Comparison of ENCODE assay signal across 17 cellular contexts in genomic region chr3:128425846-128426127, GRCh38. TPM values are rescaled to one million over a fixed set of nuclear protein-coding genes. Genes with fewer than 3 reads are reported as not detected.
DNase-seq lines count a peak whose midpoint lies in the region; ATAC-seq, FAIRE-seq and TF ChIP-seq lines count a peak whose summit lies in the region.
"Had no signal": no experiment of that assay in that cellular context is flagged by ENCODE, and none has a peak within 500 bp of the region (broad histone marks: within the 10 kb centered on the region; RNA-seq: fewer than 3 reads in every experiment).

No MANE protein-coding gene starts in this region.

- H3K79me2 ChIP-seq in GM23338 (replicated peaks; ENCODE audit: insufficient read depth), result no peaks in the 10 kb centered on the region
- no peaks in the 10 kb centered on the region for H3K79me2 ChIP-seq in MM.1S (ENCODE audit: low read length)
- H3K79me2 ChIP-seq in K562 (ENCODE audit: control insufficient read depth, insufficient read depth, low read length), result no peaks in the 10 kb centered on the region; the same call in 2 of the 3 replicates

- no peaks in the 10 kb centered on the region for H3K36me3 ChIP-seq in GM23338 (ENCODE audit: insufficient read depth)
- H3K36me3 ChIP-seq in MM.1S (replicated peaks; ENCODE audit: insufficient read depth, low read length), result no peaks in the 10 kb centered on the region
- no peaks in the 10 kb centered on the region for H3K36me3 ChIP-seq in K562 (ENCODE audit: control insufficient read depth, insufficient read depth, low read length)
- H3K36me3 ChIP-seq in neuronal stem cell (replicated peaks in 1 of 2; ENCODE audit: control insufficient read depth in 2 of 2, insufficient read depth in 2 of 2, low read length in 2 of 2), result no peaks in the 10 kb centered on the region
- H3K36me3 ChIP-seq: SJSA1 had no signal

- TF ChIP-seq EP300 in K562 (IDR thresholded peaks at IDR 0.05; ENCODE audit: low read length), result no peak

- no peak overlapping the region for H3K4ac ChIP-seq in neuronal stem cell (ENCODE audit: low read length)

- H2BK120ac ChIP-seq in neuronal stem cell (ENCODE audit: low read depth, low read length), result no peak overlapping the region

- peak overlapping the region; percentile 16 for H2AK5ac ChIP-seq in neuronal stem cell (ENCODE audit: low read depth, low read length)

- 54% methylated on average over 6 of the region's 8 CpGs for WGBS in K562 (ENCODE audit: insufficient coverage, low coverage, missing lambda C conversion rate)
- no CpG with 5 or more reads among the region's 8 CpGs for WGBS in neuronal stem cell (ENCODE audit: extremely low coverage in 2 of 2, insufficient read length in 2 of 2, insufficient replicate concordance in 1 of 2), 2 donors

- H3K4me3 ChIP-seq in GM23338, result 0 out of 2 replicates have a peak overlapping the region, but pooled peaks have one; percentile 51
- H3K4me3 ChIP-seq in MM.1S (ENCODE audit: low read length), result no peak overlapping the region
- no peak overlapping the region for H3K4me3 ChIP-seq in K562
- no peak overlapping the region for H3K4me3 ChIP-seq in neuronal stem cell (ENCODE audit: low read length in 2 of 2)
- H3K4me3 ChIP-seq: SJSA1 had no signal

- H2AFZ ChIP-seq in GM23338, result no peak overlapping the region
- no peak overlapping the region; the same call in 1 of the 2 replicates for H2AFZ ChIP-seq in MM.1S (ENCODE audit: low read length)
- peak overlapping the region; percentile 84 for H2AFZ ChIP-seq in K562 (ENCODE audit: low read depth, low read length)
- no peak overlapping the region for H2AFZ ChIP-seq in neuronal stem cell (ENCODE audit: low read length)

- H3K4me1 Mint-ChIP-seq in GM23338, result peaks cover 26% of the 10 kb centered on the region
- H3K4me1 Mint-ChIP-seq in activated naive CD8-positive, alpha-beta T cell treated with anti-CD3 and anti-CD28 coated beads, Interleukin-2, amount 50 U/mL, for 24 hours, result no peaks in the 10 kb centered on the region
- H3K4me1 Mint-ChIP-seq: T-helper 17 cell had no signal

- no peak overlapping the region for H3K4me3 Mint-ChIP-seq in GM23338
- H3K4me3 Mint-ChIP-seq in activated naive CD8-positive, alpha-beta T cell treated with anti-CD3 and anti-CD28 coated beads, Interleukin-2, amount 50 U/mL, for 24 hours, result no peak overlapping the region

- peaks cover 49% of the 10 kb centered on the region for H3K27me3 ChIP-seq in GM23338 (ENCODE audit: insufficient read depth)
- H3K27me3 ChIP-seq in MM.1S (replicated peaks; ENCODE audit: insufficient read depth, low read length), result peaks cover 12% of the 10 kb centered on the region
- no peaks in the 10 kb centered on the region for H3K27me3 ChIP-seq in K562 (ENCODE audit: control insufficient read depth in 2 of 2, insufficient read depth in 2 of 2, low read length in 2 of 2)
- peaks cover 3 to 86% (median 49%) of the 10 kb centered on the region in 3 experiments for H3K27me3 ChIP-seq in neuronal stem cell (ENCODE audit: control insufficient read depth in 3 of 3, insufficient read depth in 3 of 3, low read depth in 1 of 3, low read length in 3 of 3)
- H3K27me3 ChIP-seq: SJSA1 had no signal

- H3K9me3 Mint-ChIP-seq in GM23338, result no peaks in the 10 kb centered on the region
- H3K9me3 Mint-ChIP-seq in activated naive CD8-positive, alpha-beta T cell treated with anti-CD3 and anti-CD28 coated beads, Interleukin-2, amount 50 U/mL, for 24 hours, result no peaks in the 10 kb centered on the region

- H4K20me1 ChIP-seq in GM23338 (replicated peaks; ENCODE audit: insufficient read depth), result no peaks in the 10 kb centered on the region
- H4K20me1 ChIP-seq in MM.1S (ENCODE audit: insufficient read depth, low read length), result no peaks in the 10 kb centered on the region
- H4K20me1 ChIP-seq in K562 (replicated peaks; ENCODE audit: control insufficient read depth, insufficient read depth, low read length), result no peaks in the 10 kb centered on the region

- intact Hi-C loops in K562 (cut with micrococcal nuclease), result no loop called here

- H3K4me2 ChIP-seq in GM23338, result no peak overlapping the region; the same call in 1 of the 2 replicates
- H3K4me2 ChIP-seq in MM.1S (ENCODE audit: low read depth, low read length), result peak overlapping the region; percentile 48; the same call in 1 of the 2 replicates
- peak overlapping the region; percentile 68 for H3K4me2 ChIP-seq in K562 (ENCODE audit: insufficient read depth, low read length)
- no peak overlapping the region for H3K4me2 ChIP-seq in neuronal stem cell (ENCODE audit: insufficient read depth, low read length, poor library complexity, severe bottlenecking)

- POLR2A ChIA-PET in K562 (lab: Yijun Ruan, JAX), result no interaction called here

- ATAC-seq in GM23338, result no peak
- no peak for ATAC-seq in K562
- no peak for ATAC-seq in activated naive CD8-positive, alpha-beta T cell treated with anti-CD3 and anti-CD28 coated beads, Interleukin-2, amount 50 U/mL, for 24 hours

- peak overlapping the region; percentile 52 for H2BK15ac ChIP-seq in neuronal stem cell (ENCODE audit: low read length)

- no peak for FAIRE-seq in K562 (lab: Jason Lieb, UNC)
- FAIRE-seq: G401.6 had no signal

- no peaks in the 10 kb centered on the region for H3K9me2 ChIP-seq in GM23338 (ENCODE audit: insufficient read depth)
- H3K9me2 ChIP-seq in MM.1S (replicated peaks; ENCODE audit: insufficient read depth, low read length), result no peaks in the 10 kb centered on the region

- H3K27ac ChIP-seq in GM23338 (ENCODE audit: low read depth), result no peak overlapping the region
- no peak overlapping the region for H3K27ac ChIP-seq in MM.1S (ENCODE audit: low read length)
- H3K27ac ChIP-seq in K562 (ENCODE audit: extremely low read depth, low read depth, low read length), result peak overlapping the region; percentile 73; the same call in 2 of the 3 replicates
- no peak overlapping the region for H3K27ac ChIP-seq in neuronal stem cell (replicated peaks; ENCODE audit: low read length)
- H3K27ac ChIP-seq: SJSA1 had no signal

- no peak for TF ChIP-seq RAD21 in K562 (CRISPR knock-in tag; conservative IDR thresholded peaks at IDR 0.05 in 1 of 2, IDR thresholded peaks at IDR 0.05 in 1 of 2)

- no peaks in the 10 kb centered on the region for H3K36me3 Mint-ChIP-seq in GM23338 (ENCODE audit: low read depth)
- no peaks in the 10 kb centered on the region for H3K36me3 Mint-ChIP-seq in activated naive CD8-positive, alpha-beta T cell treated with anti-CD3 and anti-CD28 coated beads, Interleukin-2, amount 50 U/mL, for 24 hours (ENCODE audit: low read depth)

- H3K27ac Mint-ChIP-seq in GM23338, result no peak overlapping the region
- H3K27ac Mint-ChIP-seq in activated naive CD8-positive, alpha-beta T cell treated with anti-CD3 and anti-CD28 coated beads, Interleukin-2, amount 50 U/mL, for 24 hours, result no peak overlapping the region
- H3K27ac Mint-ChIP-seq: T-helper 17 cell had no signal

- H3K9ac ChIP-seq in MM.1S (ENCODE audit: low read length) (no peak overlapping the region), K562 (ENCODE audit: insufficient read depth in 1 of 2, low read depth in 2 of 2, low read length in 2 of 2) (peak overlapping the region; percentile 57 to 90; a peak in 3 of 4 replicates), neuronal stem cell (ENCODE audit: low read depth, low read length, poor library complexity) (no peak overlapping the region)

- H2BK5ac ChIP-seq in neuronal stem cell (ENCODE audit: low read length), result peak overlapping the region; percentile 8

- no peak for TF ChIP-seq POLR2A in K562 (conservative IDR thresholded peaks at IDR 0.05)

- H4K91ac ChIP-seq in neuronal stem cell (ENCODE audit: low read depth, low read length, poor library complexity), result no peak overlapping the region

- H3F3A ChIP-seq in GM23338 (replicated peaks; ENCODE audit: low read depth) (0 out of 2 replicates have a peak, but pooled peaks cover 2% of the 10 kb centered on the region), MM.1S (ENCODE audit: insufficient read depth, low read length) (no peaks in the 10 kb centered on the region)

- BruUV-seq in K562 (replicated peaks; lab: Mats Ljungman, UMichigan), result no TSS peak

- no peak for DNase-seq in GM23338 (ENCODE audit: low spot score)
- DNase-seq in MM.1S, result no peak
- no peak for DNase-seq in K562 (ENCODE audit: extremely low read depth in 1 of 4, low spot score in 3 of 4)
- DNase-seq in neuronal stem cell (ENCODE audit: low spot score), result no peak
- DNase-seq in SKM-1 treated with dmso at 0.1 percent for 144 hours (lab: John Stamatoyannopoulos, UW; ENCODE audit: unreplicated experiment), result no peak
- DNase-seq in activated naive CD8-positive, alpha-beta T cell treated with anti-CD3 and anti-CD28 coated beads, Interleukin-2, amount 50 U/mL, for 24 hours, result no peak
- DNase-seq in GM19240 (ENCODE audit: insufficient read length, low spot score), result no peak
- no peak for DNase-seq in NAMALWA (ENCODE audit: low spot score)
- DNase-seq: HCEC 1CT, KG1, MV-4-11, NCI-H187, NCI-H2107 had no signal

- H3K23ac ChIP-seq in neuronal stem cell (ENCODE audit: low read depth, low read length, poor library complexity), result no peak overlapping the region

- no peaks in the 10 kb centered on the region for H3K9me1 ChIP-seq in K562 (ENCODE audit: control insufficient read depth, insufficient read depth, low read length)

- H3K18ac ChIP-seq in neuronal stem cell (ENCODE audit: low read length), result no peak overlapping the region

- no peaks in the 10 kb centered on the region for H3K79me1 ChIP-seq in neuronal stem cell (ENCODE audit: low read depth, low read length)

- H3K4me1 ChIP-seq in GM23338 (ENCODE audit: insufficient read depth) (peaks cover 8% of the 10 kb centered on the region), MM.1S (ENCODE audit: low read length) (no peaks in the 10 kb centered on the region), K562 (replicated peaks in 1 of 2; ENCODE audit: control insufficient read depth in 2 of 2, insufficient read depth in 2 of 2, low read length in 2 of 2) (peaks cover 44 to 97% of the 10 kb centered on the region in 2 experiments), neuronal stem cell (ENCODE audit: control insufficient read depth in 2 of 2, insufficient read depth in 1 of 2, low read depth in 1 of 2, low read length in 2 of 2) (peaks cover 6 to 15% of the 10 kb centered on the region in 2 donors)

- no peak overlapping the region for H4K8ac ChIP-seq in neuronal stem cell (ENCODE audit: low read depth, low read length)

- peaks cover 49% of the 10 kb centered on the region for H3K27me3 Mint-ChIP-seq in GM23338 (ENCODE audit: insufficient read depth, low read depth, poor library complexity)
- peaks cover 19% of the 10 kb centered on the region for H3K27me3 Mint-ChIP-seq in activated naive CD8-positive, alpha-beta T cell treated with anti-CD3 and anti-CD28 coated beads, Interleukin-2, amount 50 U/mL, for 24 hours

- H3K9me3 ChIP-seq in MM.1S (replicated peaks; ENCODE audit: insufficient read depth, low read length) (no peaks in the 10 kb centered on the region), K562 (replicated peaks; ENCODE audit: control insufficient read depth, insufficient read depth, low read depth, low read length) (no peaks in the 10 kb centered on the region), neuronal stem cell (replicated peaks in 1 of 2; ENCODE audit: control insufficient read depth in 2 of 2, insufficient read depth in 1 of 2, low read depth in 1 of 2, low read length in 2 of 2) (no peaks in the 10 kb centered on the region)
- H3K9me3 ChIP-seq: SJSA1 had no signal

- no peak overlapping the region for H3K14ac ChIP-seq in neuronal stem cell (ENCODE audit: low read length)

- in situ Hi-C loops in K562 (cut with MboI), result no loop called here

- TF ChIP-seq CTCF in GM23338 (conservative IDR thresholded peaks at IDR 0.05; ENCODE audit: low read depth in 2 of 2) (no peak), MM.1S (IDR thresholded peaks at IDR 0.05; ENCODE audit: low read length) (no peak), K562 (IDR thresholded peaks at IDR 0.05 in 2 of 3, conservative IDR thresholded peaks at IDR 0.05 in 1 of 3; ENCODE audit: insufficient read depth in 2 of 3, low read depth in 1 of 3, low read length in 3 of 3) (no peak)

- H2BK12ac ChIP-seq in neuronal stem cell (ENCODE audit: low read length), result no peak overlapping the region

- CTCF ChIA-PET in K562 (lab: Yijun Ruan, JAX; ENCODE audit: low intra/inter-chr PET ratio), result interaction anchor here (0.8 to 2.3 kb wide), 2 partner anchors 10 to 72 kb away, joined by 3 to 9 read pairs; no protein-coding TSS in a partner anchor

RNA-seq across cellular contexts. Expression of gene DNAJB8, which starts 40.9 kb away (rescaled TPM):
- total RNA-seq in GM23338 (2014; rRNA removed; shearing (Covaris generic)), result not detected in 2 replicates
- polyA plus RNA-seq in GM23338 (2016; fragmentation: Nextera tagmentation; extraction: Ambion mirVana), result not detected in 2 replicates
- total RNA-seq in K562 (2011; cell fraction: chromatin; rRNA removed; ENCODE audit: low replicate concordance), result not detected in 2 replicates
- total RNA-seq in K562 (2011; cell fraction: nucleolus; rRNA removed), result not detected in 2 replicates
- not detected in 2 replicates for total RNA-seq in K562 (2011; cell fraction: nucleoplasm; rRNA removed)
- total RNA-seq in K562 (2014; rRNA removed), result 0.04 TPM in 1 of 2 replicates, not detected in the other
- total RNA-seq in K562 (2014; rRNA removed; fragmentation: Illumina TruSeq; extraction: Trizol), result not detected in 2 replicates
- not detected in 2 replicates for total RNA-seq in K562 (2015; rRNA removed; fragmentation: Illumina TruSeq; extraction: Trizol)
- not detected in 2 replicates for total RNA-seq in K562 (2021)
- polyA plus RNA-seq in K562 (2011; rRNA removed), result not detected in 2 replicates
- not detected in 2 replicates for polyA plus RNA-seq in K562 (2011; cell fraction: cytosol; rRNA removed)
- polyA plus RNA-seq in K562 (2011; cell fraction: nucleus; rRNA removed), result not detected in 2 replicates
- polyA plus RNA-seq in K562 (2012), result not detected in 2 replicates
- polyA plus RNA-seq in K562 (2014; fragmentation: Illumina TruSeq; extraction: Trizol), result not detected in 2 replicates
- polyA plus RNA-seq in K562 (2014; fragmentation: Nextera tagmentation; extraction: Ambion mirVana), result not detected
- polyA plus RNA-seq in K562 (2014; rRNA removed), result not detected in 2 replicates
- polyA minus RNA-seq in K562 (2011; rRNA and poly(A)+ RNA removed), result not detected in 2 replicates
- not detected in 2 replicates for polyA minus RNA-seq in K562 (2011; cell fraction: cytosol; rRNA and poly(A)+ RNA removed)
- not detected in 2 replicates for polyA minus RNA-seq in K562 (2011; cell fraction: nucleus; rRNA and poly(A)+ RNA removed)
- not detected for polyA plus RNA-seq in neuronal stem cell (2013, experiment 1 of 2)
- not detected for polyA plus RNA-seq in neuronal stem cell (2013, experiment 2 of 2)
- total RNA-seq: SJSA1, T-helper 17 cell had no signal
- polyA plus RNA-seq: AG04450 had no signal

Comparison
In these comparisons a context has a peak if more than half of its experiments do, and no peak if none do; other contexts are left out.
1. H3K4me2 ChIP-seq: peak in MM.1S (single experiment) and K562 (single experiment); none in GM23338 (single experiment) and neuronal stem cell (single experiment).
2. H3K9ac ChIP-seq: peak in K562 (2 of 2); none in MM.1S (single experiment) and neuronal stem cell (single experiment).